ENCODE assay signal across 9 cellular contexts in genomic region chr5:95631265-95631957, GRCh38. TPM values are rescaled to one million over a fixed set of nuclear protein-coding genes. Genes with fewer than 3 reads are reported as not detected.
DNase-seq lines count a peak whose midpoint lies in the region; ATAC-seq, FAIRE-seq and TF ChIP-seq lines count a peak whose summit lies in the region.
"Had no signal": no experiment of that assay in that cellular context is flagged by ENCODE, and none has a peak within 500 bp of the region (broad histone marks: within the 10 kb centered on the region; RNA-seq: fewer than 3 reads in every experiment).

No MANE protein-coding gene starts in this region.

- peaks cover 18% of the 10 kb centered on the region for H3K4me1 Mint-ChIP-seq in activated T-cell treated with anti-CD3 and anti-CD28 coated beads, Interleukin-2, amount 50 U/mL, for 72 hours (ENCODE audit: low read depth)
- peaks cover 14% of the 10 kb centered on the region for H3K4me1 Mint-ChIP-seq in CD14-positive monocyte

- no peaks in the 10 kb centered on the region for H3K79me2 ChIP-seq in GM12878 (ENCODE audit: control insufficient read depth, insufficient read depth, low read length)

- no peak for DNase-seq in activated T-cell treated with anti-CD3 and anti-CD28 coated beads, Interleukin-2, amount 50 U/mL, for 72 hours
- DNase-seq in activated T-cell treated with anti-CD3 and anti-CD28 coated beads, Interleukin-2, amount 50 U/mL, for 1 hour: no peak
- DNase-seq in HT1080 (ENCODE audit: low read depth): peak; percentile 68
- no peak for DNase-seq in GM12878 (ENCODE audit: low read depth, low spot score)
- DNase-seq in smooth muscle cell of the brain vasculature (ENCODE audit: low read depth, low spot score): peak; percentile 59
- no peak for DNase-seq in CD14-positive monocyte (ENCODE audit: low spot score)
- no peak for DNase-seq in substantia nigra (lab: John Stamatoyannopoulos, UW)
- DNase-seq in DMS79 (lab: John Stamatoyannopoulos, UW): no peak

- peak overlapping the region; percentile 94 for H3K27ac Mint-ChIP-seq in activated T-cell treated with anti-CD3 and anti-CD28 coated beads, Interleukin-2, amount 50 U/mL, for 72 hours
- H3K27ac Mint-ChIP-seq in CD14-positive monocyte: no peak overlapping the region

- no peaks in the 10 kb centered on the region for H4K20me1 ChIP-seq in GM12878 (ENCODE audit: control insufficient read depth, insufficient read depth)

- H3K9me3 Mint-ChIP-seq in activated T-cell treated with anti-CD3 and anti-CD28 coated beads, Interleukin-2, amount 50 U/mL, for 72 hours: peaks cover 4 to 6% of the 10 kb centered on the region in 2 donors
- peaks cover 0 to 9% (median 5%) of the 10 kb centered on the region in 7 donors for H3K9me3 Mint-ChIP-seq in CD14-positive monocyte

- 88% methylated on average over 2 of the region's 2 CpGs for WGBS in GM12878 (ENCODE audit: insufficient coverage, insufficient replicate concordance, low lambda C conversion rate, missing lambda C conversion rate)

- in situ Hi-C loops in GM12878 (cut with MboI): no loop called here

- POLR2A ChIA-PET in GM12878 (lab: Charles Lee): no interaction called here

- peaks cover 8% of the 10 kb centered on the region; the same call in 1 of the 2 replicates for H3K4me1 ChIP-seq in GM12878 (ENCODE audit: control insufficient read depth, insufficient read depth, low read length)

- SMC1A ChIA-PET in GM12878 (lab: Charles Lee; ENCODE audit: uncharacterized antibody, unreplicated experiment): interaction anchor here (0.7 to 2.7 kb wide), 7 partner anchors 9 to 177 kb away, joined by 3 to 14 read pairs (median 3); no protein-coding TSS in a partner anchor

- no peak overlapping the region for H3K27ac ChIP-seq in GM12878 (ENCODE audit: control insufficient read depth, insufficient read depth)
- H3K27ac ChIP-seq in substantia nigra (ENCODE audit: low read depth, low read length, poor library complexity, severe bottlenecking): no peak overlapping the region

- no peaks in the 10 kb centered on the region for H3K36me3 ChIP-seq in GM12878 (ENCODE audit: control insufficient read depth in 2 of 2, insufficient read depth in 2 of 2, low read length in 1 of 2)
- H3K36me3 ChIP-seq: upper lobe of left lung had no signal

- BruUV-seq in GM12878 (replicated peaks; lab: Mats Ljungman, UMichigan): no TSS peak

- TF ChIP-seq POLR2A in GM12878 (IDR thresholded peaks at IDR 0.05; ENCODE audit: low read depth, low read length): no peak

- H3K4me2 ChIP-seq in GM12878 (ENCODE audit: control insufficient read depth, insufficient read depth): no peak overlapping the region

- peak overlapping the region; percentile 88 for H2AFZ ChIP-seq in GM12878 (ENCODE audit: control insufficient read depth, low read depth, low read length)

- H3K4me3 ChIP-seq in GM12878: no peak overlapping the region
- H3K4me3 ChIP-seq: upper lobe of left lung had no signal

- CTCF ChIA-PET in GM12878 (lab: Yijun Ruan, JAX): interaction anchor here (0.6 to 2.1 kb wide), 8 partner anchors 9 to 150 kb away, joined by 3 to 20 read pairs (median 4); partner anchors contain the start of genes RFESD and RHOBTB3

- H3K27me3 Mint-ChIP-seq in activated T-cell treated with anti-CD3 and anti-CD28 coated beads, Interleukin-2, amount 50 U/mL, for 72 hours (ENCODE audit: low read depth): no peaks in the 10 kb centered on the region
- H3K27me3 Mint-ChIP-seq in CD14-positive monocyte (ENCODE audit: low read depth in 3 of 3): peaks cover 2 to 4% (median 2%) of the 10 kb centered on the region in 3 donors

- no peak for FAIRE-seq in GM12878 (lab: Jason Lieb, UNC)

- H3K4me3 Mint-ChIP-seq in activated T-cell treated with anti-CD3 and anti-CD28 coated beads, Interleukin-2, amount 50 U/mL, for 72 hours: peak overlapping the region; percentile 40 to 53
- H3K4me3 Mint-ChIP-seq in CD14-positive monocyte: no peak overlapping the region

- H3K9ac ChIP-seq in GM12878 (ENCODE audit: control insufficient read depth, insufficient read depth, low read length): no peak overlapping the region

- H3K27me3 ChIP-seq in GM12878 (replicated peaks in 1 of 2; ENCODE audit: control insufficient read depth in 2 of 2, insufficient read depth in 2 of 2, low read length in 1 of 2): no peaks in the 10 kb centered on the region
- H3K27me3 ChIP-seq: upper lobe of left lung had no signal

- TF ChIP-seq RAD21 in GM12878 (IDR thresholded peaks at IDR 0.05; ENCODE audit: insufficient read depth, low read depth, low read length): no peak

- intact Hi-C loops in GM12878 (cut with micrococcal nuclease; ENCODE audit: unreplicated experiment) (no loop called here), CD14-positive monocyte (cut with micrococcal nuclease) (no loop called here)

- peak; percentile 13 to 16 for ATAC-seq in activated T-cell treated with anti-CD3 and anti-CD28 coated beads, Interleukin-2, amount 50 U/mL, for 72 hours (replicated peaks in 1 of 2)
- ATAC-seq in GM12878: peak; percentile 14; the same call in 2 of the 3 replicates

- H3K9me3 ChIP-seq in GM12878 (replicated peaks; ENCODE audit: control insufficient read depth, insufficient read depth, low read length): peaks cover 6% of the 10 kb centered on the region; the same call in 2 of the 3 replicates
- H3K9me3 ChIP-seq: upper lobe of left lung had no signal

- TF ChIP-seq EP300 in GM12878 (IDR thresholded peaks at IDR 0.05; ENCODE audit: borderline replicate concordance in 1 of 2, control insufficient read depth in 1 of 2, low read depth in 2 of 2, low read length in 2 of 2): no peak

- H3K36me3 Mint-ChIP-seq in activated T-cell treated with anti-CD3 and anti-CD28 coated beads, Interleukin-2, amount 50 U/mL, for 72 hours (ENCODE audit: insufficient read depth in 2 of 2): peaks cover 6 to 12% of the 10 kb centered on the region in 2 donors
- no peaks in the 10 kb centered on the region for H3K36me3 Mint-ChIP-seq in CD14-positive monocyte

- RAD21 ChIA-PET in GM12878 (lab: Charles Lee; ENCODE audit: unreplicated experiment): interaction anchor here (1.1 to 1.2 kb wide), 2 partner anchors 10 to 13 kb away, joined by 3 read pairs; no protein-coding TSS in a partner anchor

- TF ChIP-seq CTCF in GM12878 (IDR thresholded peaks at IDR 0.05 in 2 of 3, conservative IDR thresholded peaks at IDR 0.05 in 1 of 3; ENCODE audit: control insufficient read depth in 2 of 3, extremely low read depth in 1 of 3, insufficient read depth in 1 of 3, low read depth in 3 of 3, low read length in 3 of 3) (no peak), CD14-positive monocyte (IDR thresholded peaks at IDR 0.05) (no peak)

RNA-seq across cellular contexts. Expression of gene GPR150, which starts 11.5 kb away (rescaled TPM):
- 1 to 10 TPM; 1.1 to 1.7 TPM for total RNA-seq in activated T-cell treated with anti-CD3 and anti-CD28 coated beads, Interleukin-2, amount 50 U/mL, for 72 hours
- total RNA-seq in HT1080 (2014; rRNA removed; shearing (Covaris generic)): not detected in 2 replicates
- polyA plus RNA-seq in HT1080 (2015; cell fraction: cytosol; rRNA removed): not detected in 2 replicates
- polyA plus RNA-seq in HT1080 (2015; cell fraction: nucleus; rRNA removed): not detected in 2 replicates
- total RNA-seq in GM12878 (2013; cell fraction: nucleolus; rRNA removed): 1.4 TPM in 2 replicates
- total RNA-seq in GM12878 (2014; rRNA removed): 0.82 and 1.1 TPM in 2 replicates
- total RNA-seq in GM12878 (2014; rRNA removed; fragmentation: Illumina TruSeq; extraction: Trizol): 0.13 and 0.18 TPM in 2 replicates
- total RNA-seq in GM12878 (2021): 0.92 and 1.3 TPM in 2 replicates
- polyA plus RNA-seq in GM12878 (2011; ENCODE audit: low read depth): 0.12 TPM
- 0.08 and 0.16 TPM in 2 replicates for polyA plus RNA-seq in GM12878 (2011; rRNA removed)
- 0.12 TPM in 2 replicates for polyA plus RNA-seq in GM12878 (2011; cell fraction: cytosol; rRNA removed)
- 0.67 TPM in 2 replicates for polyA plus RNA-seq in GM12878 (2011; cell fraction: nucleus; rRNA removed)
- polyA plus RNA-seq in GM12878 (2012): 0.46 and 0.49 TPM in 2 replicates
- polyA plus RNA-seq in GM12878 (2014; fragmentation: Illumina TruSeq; extraction: Trizol): 0.37 and 0.43 TPM in 2 replicates
- under 1 TPM in 1 of 2 experiments, not detected in 1; 0.13 TPM for polyA plus RNA-seq in GM12878 (2014; fragmentation: Nextera tagmentation; extraction: Ambion mirVana)
- polyA plus RNA-seq in GM12878 (2014; rRNA removed): 0.77 and 1.1 TPM in 2 replicates
- polyA plus RNA-seq in GM12878 (2016; fragmentation: Nextera tagmentation; extraction: Ambion mirVana): under 1 TPM; 0.16 to 0.76 TPM
- polyA minus RNA-seq in GM12878 (2011; rRNA and poly(A)+ RNA removed): 0.15 TPM in 1 of 2 replicates, not detected in the other
- not detected in 2 replicates for polyA minus RNA-seq in GM12878 (2011; cell fraction: cytosol; rRNA and poly(A)+ RNA removed)
- polyA minus RNA-seq in GM12878 (2011; cell fraction: nucleus; rRNA and poly(A)+ RNA removed): 0.97 and 1.4 TPM in 2 replicates
- polyA plus RNA-seq in CD14-positive monocyte: not detected

RNA-seq across cellular contexts. Expression of gene RFESD, which starts 15.2 kb away (rescaled TPM):
- total RNA-seq in activated T-cell treated with anti-CD3 and anti-CD28 coated beads, Interleukin-2, amount 50 U/mL, for 72 hours: 1 to 10 TPM; 4.0 to 4.8 TPM
- total RNA-seq in HT1080 (2014; rRNA removed; shearing (Covaris generic)): 2.5 and 4.0 TPM in 2 replicates
- polyA plus RNA-seq in HT1080 (2015; cell fraction: cytosol; rRNA removed): 4.3 and 6.0 TPM in 2 replicates
- polyA plus RNA-seq in HT1080 (2015; cell fraction: nucleus; rRNA removed): 5.5 and 5.8 TPM in 2 replicates
- total RNA-seq in GM12878 (2013; cell fraction: nucleolus; rRNA removed): 16.6 and 20.0 TPM in 2 replicates
- total RNA-seq in GM12878 (2014; rRNA removed) (3.3 and 3.4 TPM in 2 replicates), GM12878 (2014; rRNA removed; fragmentation: Illumina TruSeq; extraction: Trizol) (3.9 and 4.2 TPM in 2 replicates), GM12878 (2021) (2.9 and 5.7 TPM in 2 replicates)
- polyA plus RNA-seq in GM12878 (2011; ENCODE audit: low read depth): 1.9 TPM
- polyA plus RNA-seq in GM12878 (2011; rRNA removed) (5.7 and 10.9 TPM in 2 replicates), GM12878 (2014; fragmentation: Illumina TruSeq; extraction: Trizol) (1.9 and 3.3 TPM in 2 replicates), GM12878 (2014; fragmentation: Nextera tagmentation; extraction: Ambion mirVana) (10 to 100 TPM; 14.0 to 14.7 TPM), GM12878 (2014; rRNA removed) (1.4 and 1.9 TPM in 2 replicates), GM12878 (2016; fragmentation: Nextera tagmentation; extraction: Ambion mirVana) (1 to 10 TPM; 5.9 to 6.8 TPM), CD14-positive monocyte (1 to 10 TPM in 1 of 2 donors, under 1 TPM in 1; 0.24 to 1.4 TPM)
- polyA plus RNA-seq in GM12878 (2011; cell fraction: cytosol; rRNA removed): 1.7 and 2.4 TPM in 2 replicates
- polyA plus RNA-seq in GM12878 (2011; cell fraction: nucleus; rRNA removed): 3.9 and 4.3 TPM in 2 replicates
- polyA plus RNA-seq in GM12878 (2012): 2.7 and 3.0 TPM in 2 replicates
- 2.7 and 5.3 TPM in 2 replicates for polyA minus RNA-seq in GM12878 (2011; rRNA and poly(A)+ RNA removed)
- 0.62 and 0.67 TPM in 2 replicates for polyA minus RNA-seq in GM12878 (2011; cell fraction: cytosol; rRNA and poly(A)+ RNA removed)
- 4.0 and 4.4 TPM in 2 replicates for polyA minus RNA-seq in GM12878 (2011; cell fraction: nucleus; rRNA and poly(A)+ RNA removed)

RNA-seq across cellular contexts. Expression of gene SPATA9, which starts 51.4 kb away (rescaled TPM):
- total RNA-seq in activated T-cell treated with anti-CD3 and anti-CD28 coated beads, Interleukin-2, amount 50 U/mL, for 72 hours: under 1 TPM in 1 of 2 donors, not detected in 1; 0.36 TPM
- total RNA-seq in HT1080 (2014; rRNA removed; shearing (Covaris generic)): not detected in 2 replicates
- 0.48 TPM in 1 of 2 replicates, not detected in the other for polyA plus RNA-seq in HT1080 (2015; cell fraction: cytosol; rRNA removed)
- polyA plus RNA-seq in HT1080 (2015; cell fraction: nucleus; rRNA removed): 0.22 TPM in 1 of 2 replicates, not detected in the other
- 0.81 TPM in 1 of 2 replicates, not detected in the other for total RNA-seq in GM12878 (2013; cell fraction: nucleolus; rRNA removed)
- total RNA-seq in GM12878 (2014; rRNA removed) (0.11 and 0.16 TPM in 2 replicates), GM12878 (2014; rRNA removed; fragmentation: Illumina TruSeq; extraction: Trizol) (0.18 TPM in 1 of 2 replicates, not detected in the other), GM12878 (2021) (0.35 TPM in 1 of 2 replicates, not detected in the other)
- polyA plus RNA-seq in GM12878 (2011; ENCODE audit: low read depth): not detected
- polyA plus RNA-seq in GM12878 (2011; rRNA removed) (0.33 and 0.46 TPM in 2 replicates), GM12878 (2014; fragmentation: Illumina TruSeq; extraction: Trizol) (0.13 TPM in 1 of 2 replicates, not detected in the other), GM12878 (2014; fragmentation: Nextera tagmentation; extraction: Ambion mirVana) (under 1 TPM; 0.16 to 0.49 TPM), GM12878 (2014; rRNA removed) (0.15 and 0.22 TPM in 2 replicates), GM12878 (2016; fragmentation: Nextera tagmentation; extraction: Ambion mirVana) (under 1 TPM; 0.16 to 0.24 TPM), CD14-positive monocyte (not detected)
- polyA plus RNA-seq in GM12878 (2011; cell fraction: cytosol; rRNA removed): 0.15 and 0.45 TPM in 2 replicates
- 0.34 and 0.39 TPM in 2 replicates for polyA plus RNA-seq in GM12878 (2011; cell fraction: nucleus; rRNA removed)
- 0.25 and 0.53 TPM in 2 replicates for polyA plus RNA-seq in GM12878 (2012)
- polyA minus RNA-seq in GM12878 (2011; rRNA and poly(A)+ RNA removed): not detected in 2 replicates
- not detected in 2 replicates for polyA minus RNA-seq in GM12878 (2011; cell fraction: cytosol; rRNA and poly(A)+ RNA removed)
- 0.57 TPM in 1 of 2 replicates, not detected in the other for polyA minus RNA-seq in GM12878 (2011; cell fraction: nucleus; rRNA and poly(A)+ RNA removed)

Comparison
In these comparisons a context has a peak if more than half of its experiments do, and no peak if none do; other contexts are left out.
1. DNase-seq: peak in HT1080 (single experiment) and smooth muscle cell of the brain vasculature (single experiment); none in activated T-cell treated with anti-CD3 and anti-CD28 coated beads, Interleukin-2, amount 50 U/mL, for 72 hours (0 of 2), activated T-cell treated with anti-CD3 and anti-CD28 coated beads, Interleukin-2, amount 50 U/mL, for 1 hour (single experiment), GM12878 (single experiment), CD14-positive monocyte (single experiment), substantia nigra (0 of 49) and DMS79 (single experiment).
2. H3K4me3 Mint-ChIP-seq: peak in activated T-cell treated with anti-CD3 and anti-CD28 coated beads, Interleukin-2, amount 50 U/mL, for 72 hours (2 of 2); none in CD14-positive monocyte (0 of 2).